In the genomic region with DNA sequence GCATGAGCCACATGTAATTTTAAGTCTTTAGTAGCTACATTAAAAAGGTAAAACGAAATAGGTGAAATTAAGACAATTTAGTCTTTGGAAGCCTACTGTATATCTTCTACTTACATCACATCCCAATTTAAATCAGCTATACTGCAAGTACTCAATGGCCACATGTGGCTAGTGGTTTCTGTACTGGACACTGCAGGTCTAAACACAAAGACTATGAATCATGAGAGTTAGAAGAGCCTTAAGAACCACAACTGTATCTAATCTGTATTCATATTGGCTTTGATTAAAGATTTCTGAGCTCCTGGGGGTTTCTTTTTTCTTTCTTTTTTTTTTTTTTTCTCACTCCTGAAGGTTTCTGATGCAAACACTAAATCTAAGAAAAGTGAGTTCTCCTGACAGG, we compare ENCODE assay signal across 32 cellular contexts.
"Had no signal": no experiment of that assay in that cellular context is flagged by ENCODE, and none has a peak within 500 bp of the region (broad histone marks: within the 10 kb centered on the region; RNA-seq: fewer than 3 reads in every experiment).

No MANE protein-coding gene starts in this region.

- H3K4me3 ChIP-seq: PC-9 had no signal

- H3K4me3 Mint-ChIP-seq: activated CD4-positive, alpha-beta T cell treated with anti-CD3 and anti-CD28 coated beads for 36 hours; activated CD4-positive, alpha-beta T cell treated with anti-CD3 and anti-CD28 coated beads, Interleukin-2, amount 10 ng/mL, durations not matched to agents 7 days and 5 days; activated CD8-positive, alpha-beta T cell treated with anti-CD3 and anti-CD28 coated beads, Interleukin-2, amount 10 ng/mL, durations not matched to agents 7 days and 5 days; activated naive CD4-positive, alpha-beta T cell treated with anti-CD3 and anti-CD28 coated beads, Interleukin-2, amount 50 U/mL, for 24 hours; activated naive CD8-positive, alpha-beta T cell treated with anti-CD3 and anti-CD28 coated beads, Interleukin-2, amount 50 U/mL, for 24 hours; activated T-cell treated with anti-CD3 and anti-CD28 coated beads, Interleukin-2, amount 50 U/mL, for 24 hours; brain; T-helper 2 cell treated with Interferon-gamma antibody and Interleukin-4, amounts not matched to agents 5 μg/mL and 100 μg/mL, for 36 hours had no signal

- FAIRE-seq: HepG2, RCC 7860, TTC549 had no signal

- H3K27me3 Mint-ChIP-seq: activated CD4-positive, alpha-beta T cell treated with anti-CD3 and anti-CD28 coated beads for 36 hours; activated CD4-positive, alpha-beta T cell treated with anti-CD3 and anti-CD28 coated beads, Interleukin-2, amount 10 ng/mL, durations not matched to agents 7 days and 5 days; activated naive CD4-positive, alpha-beta T cell treated with anti-CD3 and anti-CD28 coated beads, Interleukin-2, amount 50 U/mL, for 24 hours; activated naive CD8-positive, alpha-beta T cell treated with anti-CD3 and anti-CD28 coated beads, Interleukin-2, amount 50 U/mL, for 24 hours; activated T-cell treated with anti-CD3 and anti-CD28 coated beads, Interleukin-2, amount 50 U/mL, for 24 hours had no signal

- H3K27ac Mint-ChIP-seq: activated CD4-positive, alpha-beta T cell treated with anti-CD3 and anti-CD28 coated beads for 36 hours; activated CD4-positive, alpha-beta T cell treated with anti-CD3 and anti-CD28 coated beads, Interleukin-2, amount 10 ng/mL, durations not matched to agents 7 days and 5 days; activated CD8-positive, alpha-beta T cell treated with anti-CD3 and anti-CD28 coated beads, Interleukin-2, amount 10 ng/mL, durations not matched to agents 7 days and 5 days; activated naive CD4-positive, alpha-beta T cell treated with anti-CD3 and anti-CD28 coated beads, Interleukin-2, amount 50 U/mL, for 24 hours; activated naive CD8-positive, alpha-beta T cell treated with anti-CD3 and anti-CD28 coated beads, Interleukin-2, amount 50 U/mL, for 24 hours; activated T-cell treated with anti-CD3 and anti-CD28 coated beads, Interleukin-2, amount 50 U/mL, for 24 hours; activated T-helper 2 cell treated with anti-CD3 and anti-CD28 coated beads, Interferon-gamma antibody, Interleukin-2, Interleukin-4, amounts not matched to agents 10 μg/mL and 5 μg/mL and 100 μg/mL, durations not matched to agents 14 hours and 24 hours and 36 hours; brain; T-helper 2 cell treated with Interferon-gamma antibody and Interleukin-4, amounts not matched to agents 5 μg/mL and 100 μg/mL, for 36 hours had no signal

- DNase-seq: activated CD4-positive, alpha-beta T cell treated with anti-CD3 and anti-CD28 coated beads for 36 hours; activated CD4-positive, alpha-beta T cell treated with anti-CD3 and anti-CD28 coated beads, Interleukin-2, amount 10 ng/mL, durations not matched to agents 7 days and 5 days; activated CD4-positive, alpha-beta T cell treated with anti-CD3 and anti-CD28 coated beads, Interleukin-2, amount 50 U/mL, for 48 hours; activated CD8-positive, alpha-beta T cell treated with anti-CD3 and anti-CD28 coated beads, Interleukin-2, amount 10 ng/mL, durations not matched to agents 7 days and 5 days; activated gamma-delta T cell; activated naive CD4-positive, alpha-beta T cell treated with Interleukin-2 at 50 U/mL for 16 hours; activated naive CD8-positive, alpha-beta T cell treated with anti-CD3 and anti-CD28 coated beads, Interleukin-2, amount 50 U/mL, for 24 hours; activated T-cell treated with anti-CD3 and anti-CD28 coated beads, Interleukin-2, amount 50 U/mL, for 24 hours; amniotic stem cell; aorta; central memory CD4-positive, alpha-beta T cell; Kasumi-1; KG1; MM.1S; NCI-H1092 treated with DMSO at 0.1 percent for 48 hours; NCI-H1417; NCI-H146; NCI-H187 treated with DMSO at 0.1 percent for 48 hours; NCI-H2081 treated with DMSO at 0.1 percent for 48 hours; NCI-H345; NCI-H524 treated with DMSO at 0.1 percent for 48 hours; NCI-H748 treated with DMSO at 0.1 percent for 48 hours; NK-92 treated with Interleukin-12 subunit alpha and Interleukin-12 subunit beta, amount 100 ng/mL, for 24 hours; PC-9; Right ventricle myocardium superior had no signal

- H3K9me3 Mint-ChIP-seq: activated CD4-positive, alpha-beta T cell treated with anti-CD3 and anti-CD28 coated beads, Interleukin-2, amount 10 ng/mL, durations not matched to agents 7 days and 5 days; activated naive CD4-positive, alpha-beta T cell treated with anti-CD3 and anti-CD28 coated beads, Interleukin-2, amount 50 U/mL, for 24 hours; activated naive CD8-positive, alpha-beta T cell treated with anti-CD3 and anti-CD28 coated beads, Interleukin-2, amount 50 U/mL, for 24 hours; activated T-cell treated with anti-CD3 and anti-CD28 coated beads, Interleukin-2, amount 50 U/mL, for 24 hours; activated T-helper 2 cell treated with anti-CD3 and anti-CD28 coated beads, Interferon-gamma antibody, Interleukin-2, Interleukin-4, amounts not matched to agents 10 μg/mL and 5 μg/mL and 100 μg/mL, durations not matched to agents 14 hours and 24 hours and 36 hours; T-helper 2 cell treated with Interferon-gamma antibody and Interleukin-4, amounts not matched to agents 5 μg/mL and 100 μg/mL, for 36 hours had no signal
